ENCODE assay signal across 17 cellular contexts in the genomic region with DNA sequence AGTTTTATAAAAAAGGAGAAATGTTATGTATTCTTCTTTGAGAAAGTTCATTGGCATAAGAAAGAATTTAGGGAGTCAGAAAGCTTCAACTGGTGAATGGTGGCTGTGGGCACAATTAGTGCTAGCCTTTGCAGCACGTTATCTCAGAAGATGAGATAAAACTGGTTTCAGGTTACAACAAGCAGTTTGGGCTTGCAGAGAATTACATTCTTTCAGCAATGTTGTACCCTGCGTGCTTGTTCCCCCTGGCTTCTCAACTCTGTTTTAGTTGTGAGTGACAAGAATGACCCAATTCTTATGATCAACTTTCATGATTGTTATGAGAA. TPM values are rescaled to one million over a fixed set of nuclear protein-coding genes. Genes with fewer than 3 reads are reported as not detected.
DNase-seq lines count a peak whose midpoint lies in the region; ATAC-seq and TF ChIP-seq lines count a peak whose summit lies in the region.
"Had no signal": no experiment of that assay in that cellular context is flagged by ENCODE, and none has a peak within 500 bp of the region (broad histone marks: within the 10 kb centered on the region; RNA-seq: fewer than 3 reads in every experiment).

No MANE protein-coding gene starts in this region.

- no peak for ATAC-seq in HG02623 (IDR thresholded peaks at IDR 0.05; ENCODE audit: unreplicated experiment)
- ATAC-seq: activated naive CD8-positive, alpha-beta T cell treated with anti-CD3 and anti-CD28 coated beads, Interleukin-2, amount 50 U/mL, for 24 hours; CD8-positive, alpha-beta T cell; effector memory CD8-positive, alpha-beta T cell; natural killer cell had no signal

- peaks cover 0 to 97% (median 66%) of the 10 kb centered on the region in 10 experiments; a peak in 17 of 20 replicates for H3K4me1 ChIP-seq in BLaER1 treated with 17β-estradiol and CSF1 and Interleukin-3, amounts not matched to agents 10 nM and 100 nM
- H3K4me1 ChIP-seq in HUES48 (ENCODE audit: control insufficient read depth, insufficient read depth, low read length) (peaks cover 40% of the 10 kb centered on the region), vagina (no peaks in the 10 kb centered on the region)

- H3K27ac ChIP-seq in BLaER1 treated with 17β-estradiol and CSF1 and Interleukin-3, amounts not matched to agents 10 nM and 100 nM: peak overlapping the region in 9 of 11 experiments; percentile 71 to 95 (median 91); a peak in 15 of 22 replicates
- peak overlapping the region; percentile 57 for H3K27ac ChIP-seq in HUES48 (ENCODE audit: low read depth, low read length)
- H3K27ac ChIP-seq in VCaP: peak overlapping the region; percentile 75
- H3K27ac ChIP-seq in vagina: no peak overlapping the region
- H3K27ac ChIP-seq in RWPE1: no peak overlapping the region

- H3K4me3 ChIP-seq in BLaER1 treated with 17β-estradiol and CSF1 and Interleukin-3, amounts not matched to agents 10 nM and 100 nM: no peak overlapping the region
- H3K4me3 ChIP-seq in HUES48 (ENCODE audit: low read depth, low read length): peak overlapping the region; percentile 35; the same call in 1 of the 2 replicates
- no peak overlapping the region for H3K4me3 ChIP-seq in vagina
- H3K4me3 ChIP-seq: lung had no signal

- CTCF ChIA-PET in RWPE1 (lab: Yijun Ruan, JAX): no interaction called here

- POLR2A ChIA-PET in RWPE1 (lab: Yijun Ruan, JAX; ENCODE audit: low non-redundant PET): no interaction called here

- TF ChIP-seq CTCF in VCaP (conservative IDR thresholded peaks at IDR 0.05) (no peak), vagina (IDR thresholded peaks at IDR 0.05) (no peak), RWPE1 (conservative IDR thresholded peaks at IDR 0.05; ENCODE audit: low read depth) (no peak)

- peaks cover 0 to 14% (median 0%) of the 10 kb centered on the region in 11 experiments; a peak in 2 of 22 replicates for H3K36me3 ChIP-seq in BLaER1 treated with 17β-estradiol and CSF1 and Interleukin-3, amounts not matched to agents 10 nM and 100 nM
- H3K36me3 ChIP-seq in HUES48 (ENCODE audit: control insufficient read depth, insufficient read depth, low read length) (no peaks in the 10 kb centered on the region), vagina (no peaks in the 10 kb centered on the region)

- peak overlapping the region in 6 of 11 experiments; percentile 71 to 91 (median 78); a peak in 10 of 22 replicates for H3K4me2 ChIP-seq in BLaER1 treated with 17β-estradiol and CSF1 and Interleukin-3, amounts not matched to agents 10 nM and 100 nM

- intact Hi-C loops in vagina (cut with DNase I): no loop called here

- H3K9ac ChIP-seq in BLaER1 treated with 17β-estradiol and CSF1 and Interleukin-3, amounts not matched to agents 10 nM and 100 nM: peak overlapping the region in 5 of 11 experiments; percentile 66 to 80 (median 73); a peak in 7 of 22 replicates
- H3K9ac ChIP-seq in HUES48 (ENCODE audit: low read depth, low read length): no peak overlapping the region

- no peaks in the 10 kb centered on the region for H3K27me3 ChIP-seq in BLaER1 treated with 17β-estradiol and CSF1 and Interleukin-3, amounts not matched to agents 10 nM and 100 nM
- H3K27me3 ChIP-seq in HUES48 (ENCODE audit: control insufficient read depth, insufficient read depth, low read length) (no peaks in the 10 kb centered on the region), vagina (no peaks in the 10 kb centered on the region)

- H3K9me3 ChIP-seq in BLaER1 treated with 17β-estradiol and CSF1 and Interleukin-3, amounts not matched to agents 10 nM and 100 nM (replicated peaks in 1 of 11): peaks cover 0 to 68% (median 10%) of the 10 kb centered on the region in 11 experiments; a peak in 15 of 22 replicates
- H3K9me3 ChIP-seq in HUES48 (ENCODE audit: control insufficient read depth, insufficient read depth, low read length): no peaks in the 10 kb centered on the region
- no peaks in the 10 kb centered on the region for H3K9me3 ChIP-seq in vagina

- no peaks in the 10 kb centered on the region for H4K20me1 ChIP-seq in BLaER1 treated with 17β-estradiol and CSF1 and Interleukin-3, amounts not matched to agents 10 nM and 100 nM

- TF ChIP-seq POLR2A in vagina (IDR thresholded peaks at IDR 0.05): no peak

- peak; percentile 32 for DNase-seq in iris pigment epithelial cell (ENCODE audit: low read depth)
- DNase-seq in activated gamma-delta T cell (lab: John Stamatoyannopoulos, UW): no peak
- DNase-seq in vagina (ENCODE audit: extremely low spot score in 2 of 2): no peak
- DNase-seq in RWPE1 (ENCODE audit: low spot score): no peak
- DNase-seq: activated naive CD8-positive, alpha-beta T cell treated with anti-CD3 and anti-CD28 coated beads, Interleukin-2, amount 50 U/mL, for 24 hours; activated T-cell treated with anti-CD3 and anti-CD28 coated beads, Interleukin-2, amount 50 U/mL, for 48 hours; CD8-positive, alpha-beta T cell; effector memory CD8-positive, alpha-beta T cell; EL; natural killer cell; NCI-H1694; NCI-H446 treated with DMSO at 0.1 percent for 48 hours had no signal

RNA-seq across cellular contexts. Expression of gene ACP3, which starts 31.6 kb away (rescaled TPM):
- 12.3 TPM for total RNA-seq in vagina
- total RNA-seq: CD8-positive, alpha-beta T cell had no signal

Comparison
In these comparisons a context has a peak if more than half of its experiments do, and no peak if none do; other contexts are left out.
1. H3K27ac ChIP-seq: peak in BLaER1 treated with 17β-estradiol and CSF1 and Interleukin-3, amounts not matched to agents 10 nM and 100 nM (9 of 11), HUES48 (single experiment) and VCaP (single experiment); none in vagina (single experiment) and RWPE1 (single experiment).